Comparison of ENCODE assay signal across 8 cellular contexts in genomic region chr11:67583319-67584204, GRCh38. TPM values are rescaled to one million over a fixed set of nuclear protein-coding genes. Genes with fewer than 3 reads are reported as not detected.
DNase-seq lines count a peak whose midpoint lies in the region; ATAC-seq and TF ChIP-seq lines count a peak whose summit lies in the region.

Gene GSTP1, plus strand, starts transcription at chr11:67583812. Its CDS starts 32 bp downstream, at chr11:67583844.

- WGBS in esophagus, 2 donors, result 0 to 1% methylated on average over 68 to 76 of the region's 76 CpGs

- ATAC-seq in GM18868 (IDR thresholded peaks at IDR 0.05; ENCODE audit: unreplicated experiment), result peak; percentile 56
- peak; percentile 56 for ATAC-seq in HG03196 (IDR thresholded peaks at IDR 0.05; ENCODE audit: unreplicated experiment)

- peak; percentile 88 for DNase-seq in AG10803 (ENCODE audit: low read depth)
- peak; percentile 96 for DNase-seq in OCI-M1 (lab: John Stamatoyannopoulos, UW)
- DNase-seq in activated T-cell treated with anti-CD3 and anti-CD28 coated beads for 4 hours, result peak; percentile 62
- DNase-seq in stimulated activated CD8-positive, alpha-beta memory T cell treated with anti-CD3 and anti-CD28 coated beads, Interleukin-7, amount 100 ng/mL, for 1 hour (ENCODE audit: low read depth in 2 of 2), result peak; percentile 62 to 71

- H3K27me3 ChIP-seq in esophagus (ENCODE audit: control insufficient read depth in 1 of 2, insufficient read depth in 2 of 2, low read length in 2 of 2) (no peaks in the 10 kb centered on the region), muscle layer of colon (ENCODE audit: control insufficient read depth in 1 of 2, insufficient read depth in 2 of 2, low read length in 2 of 2) (no peaks in the 10 kb centered on the region)

- H3K36me3 ChIP-seq in esophagus (ENCODE audit: control insufficient read depth in 2 of 2, insufficient read depth in 2 of 2, low read length in 1 of 2), result peaks cover 3 to 19% of the 10 kb centered on the region in 2 donors
- no peaks in the 10 kb centered on the region for H3K36me3 ChIP-seq in muscle layer of colon (ENCODE audit: insufficient read depth, low read length)

- H3K9me3 ChIP-seq in esophagus (ENCODE audit: control insufficient read depth in 2 of 2, insufficient read depth in 1 of 2, low read depth in 1 of 2, low read length in 1 of 2) (no peaks in the 10 kb centered on the region), muscle layer of colon (ENCODE audit: low read length) (no peaks in the 10 kb centered on the region)

- H3K4me1 ChIP-seq in esophagus (ENCODE audit: control insufficient read depth in 2 of 2, insufficient read depth in 2 of 2, low read length in 1 of 2), result peaks cover 0 to 15% of the 10 kb centered on the region in 2 donors
- H3K4me1 ChIP-seq in muscle layer of colon (ENCODE audit: insufficient read depth, low read length), result peaks cover 12% of the 10 kb centered on the region

- peak within 1 kb of the TSS; percentile 99 to 100 for H3K27ac ChIP-seq in esophagus (ENCODE audit: low read depth in 2 of 2, low read length in 1 of 2)
- peak within 1 kb of the TSS; percentile 95 for H3K27ac ChIP-seq in muscle layer of colon (ENCODE audit: low read depth, low read length)

- H3K4me3 ChIP-seq in AG10803 (ENCODE audit: low read length), result peak within 1 kb of the TSS; percentile 80
- peak within 1 kb of the TSS; percentile 73 to 81 for H3K4me3 ChIP-seq in esophagus (ENCODE audit: low read depth in 1 of 2, low read length in 2 of 2)
- peak within 1 kb of the TSS; percentile 73 to 78 for H3K4me3 ChIP-seq in muscle layer of colon (ENCODE audit: low read depth in 1 of 2, low read length in 2 of 2)

- H3K9ac ChIP-seq in muscle layer of colon (ENCODE audit: low read length), result peak within 1 kb of the TSS; percentile 58

- peak; percentile 41 for TF ChIP-seq CTCF in AG10803 (conservative IDR thresholded peaks at IDR 0.05; ENCODE audit: low read length)

RNA-seq across cellular contexts. Expression of gene GSTP1, which starts in this region (rescaled TPM):
- 1,000 to 10,000 TPM; 3,504 to 3,523 TPM for polyA plus RNA-seq in esophagus

Comparison
In these comparisons a context has a peak if more than half of its experiments do, and no peak if none do; other contexts are left out.
1. Peak in every context shown above with its lines: DNase-seq, ATAC-seq, H3K4me3 ChIP-seq and H3K27ac ChIP-seq.